Comparison of ENCODE assay signal across 15 cellular contexts in genomic region chr7:21579341-21580072, GRCh38. TPM values are rescaled to one million over a fixed set of nuclear protein-coding genes. Genes with fewer than 3 reads are reported as not detected.
DNase-seq lines count a peak whose midpoint lies in the region; ATAC-seq, FAIRE-seq and TF ChIP-seq lines count a peak whose summit lies in the region.
"Had no signal": no experiment of that assay in that cellular context is flagged by ENCODE, and none has a peak within 500 bp of the region (broad histone marks: within the 10 kb centered on the region; RNA-seq: fewer than 3 reads in every experiment).

No MANE protein-coding gene starts in this region.

- peaks cover 9% of the 10 kb centered on the region for H3K27me3 Mint-ChIP-seq in stimulated activated naive CD8-positive, alpha-beta T cell treated with anti-CD3 and anti-CD28 coated beads, Interleukin-15, Interleukin-2, amounts not matched to agents 100 ng/mL and 50 ng/mL, for 24 hours
- H3K27me3 Mint-ChIP-seq in T-helper 2 cell treated with Interferon-gamma antibody and Interleukin-4, amounts not matched to agents 5 μg/mL and 100 μg/mL, for 36 hours (ENCODE audit: low read depth) = peaks cover 2% of the 10 kb centered on the region

- H3K4me3 ChIP-seq in fibroblast of lung (replicated peaks in 1 of 4; ENCODE audit: control extremely low read depth in 1 of 4, insufficient read depth in 1 of 4, low read depth in 3 of 4, low read length in 4 of 4) (no peak overlapping the region), upper lobe of right lung (no peak overlapping the region)

- no peak for TF ChIP-seq POLR2A in H54 (IDR thresholded peaks at IDR 0.05; ENCODE audit: low read depth, low read length)

- no peak overlapping the region for H3K4me3 Mint-ChIP-seq in stimulated activated naive CD8-positive, alpha-beta T cell treated with anti-CD3 and anti-CD28 coated beads, Interleukin-15, Interleukin-2, amounts not matched to agents 100 ng/mL and 50 ng/mL, for 24 hours
- no peak overlapping the region for H3K4me3 Mint-ChIP-seq in T-helper 2 cell treated with Interferon-gamma antibody and Interleukin-4, amounts not matched to agents 5 μg/mL and 100 μg/mL, for 36 hours
- H3K4me3 Mint-ChIP-seq: nephron, WTC11 had no signal

- peaks cover 11% of the 10 kb centered on the region for H3K4me1 Mint-ChIP-seq in stimulated activated naive CD8-positive, alpha-beta T cell treated with anti-CD3 and anti-CD28 coated beads, Interleukin-15, Interleukin-2, amounts not matched to agents 100 ng/mL and 50 ng/mL, for 24 hours (ENCODE audit: low read depth)
- H3K4me1 Mint-ChIP-seq in T-helper 2 cell treated with Interferon-gamma antibody and Interleukin-4, amounts not matched to agents 5 μg/mL and 100 μg/mL, for 36 hours (ENCODE audit: low read depth) = no peaks in the 10 kb centered on the region
- H3K4me1 Mint-ChIP-seq: nephron, WTC11 had no signal

- no peak for DNase-seq in stimulated activated naive CD8-positive, alpha-beta T cell treated with anti-CD3 and anti-CD28 coated beads, Interleukin-15, Interleukin-2, amounts not matched to agents 100 U/mL and 50 U/mL, for 24 hours
- peak; percentile 6 for DNase-seq in LHCN-M2 (ENCODE audit: low read depth)
- no peak for DNase-seq in fibroblast of lung (ENCODE audit: low read depth in 2 of 2)
- no peak for DNase-seq in upper lobe of right lung
- DNase-seq in T-helper 2 cell treated with Interferon-gamma antibody and Interleukin-4, amounts not matched to agents 5 μg/mL and 100 μg/mL, for 36 hours (ENCODE audit: low spot score) = no peak
- DNase-seq in NCI-H69 (lab: John Stamatoyannopoulos, UW) = no peak
- DNase-seq in H54 (ENCODE audit: insufficient read length, low spot score) = no peak
- DNase-seq: activated gamma-delta T cell; BE2C; NCI-H1436; stimulated activated naive CD4-positive, alpha-beta T cell had no signal

- intact Hi-C loops in upper lobe of right lung (cut with DNase I) = no loop called here

- FAIRE-seq in H54 (lab: Jason Lieb, UNC) = no peak

- peak overlapping the region; percentile 76 for H3K27ac Mint-ChIP-seq in stimulated activated naive CD8-positive, alpha-beta T cell treated with anti-CD3 and anti-CD28 coated beads, Interleukin-15, Interleukin-2, amounts not matched to agents 100 ng/mL and 50 ng/mL, for 24 hours
- H3K27ac Mint-ChIP-seq in T-helper 2 cell treated with Interferon-gamma antibody and Interleukin-4, amounts not matched to agents 5 μg/mL and 100 μg/mL, for 36 hours = no peak overlapping the region
- H3K27ac Mint-ChIP-seq: nephron, WTC11 had no signal

- H2AFZ ChIP-seq in fibroblast of lung (ENCODE audit: low read length) = no peak overlapping the region

- peak overlapping the region; percentile 17 for H3K27ac ChIP-seq in fibroblast of lung (ENCODE audit: insufficient read depth, low read length)
- peak overlapping the region; percentile 34 for H3K27ac ChIP-seq in upper lobe of right lung
- H3K27ac ChIP-seq: HL-60 had no signal

- H3K4me1 ChIP-seq in fibroblast of lung (ENCODE audit: control insufficient read depth, extremely low read depth, insufficient read depth, low read length) = peaks cover 2% of the 10 kb centered on the region
- H3K4me1 ChIP-seq in upper lobe of right lung = peaks cover 7% of the 10 kb centered on the region
- H3K4me1 ChIP-seq: BE2C had no signal

- no peaks in the 10 kb centered on the region for H3K36me3 ChIP-seq in fibroblast of lung (ENCODE audit: control insufficient read depth, insufficient read depth, low read length)
- no peaks in the 10 kb centered on the region for H3K36me3 ChIP-seq in upper lobe of right lung
- H3K36me3 ChIP-seq: BE2C had no signal

- H4K20me1 ChIP-seq in fibroblast of lung (ENCODE audit: control insufficient read depth, extremely low read depth, insufficient read depth, low read length) = no peaks in the 10 kb centered on the region

- no peaks in the 10 kb centered on the region for H3K9me3 Mint-ChIP-seq in stimulated activated naive CD8-positive, alpha-beta T cell treated with anti-CD3 and anti-CD28 coated beads, Interleukin-15, Interleukin-2, amounts not matched to agents 100 ng/mL and 50 ng/mL, for 24 hours
- peaks cover 8% of the 10 kb centered on the region for H3K9me3 Mint-ChIP-seq in T-helper 2 cell treated with Interferon-gamma antibody and Interleukin-4, amounts not matched to agents 5 μg/mL and 100 μg/mL, for 36 hours

- H3K9ac ChIP-seq in fibroblast of lung (ENCODE audit: insufficient read depth, low read length) = no peak overlapping the region

- no peaks in the 10 kb centered on the region for H3K9me3 ChIP-seq in fibroblast of lung (ENCODE audit: control insufficient read depth, insufficient read depth, low read depth, low read length)
- no peaks in the 10 kb centered on the region for H3K9me3 ChIP-seq in upper lobe of right lung

- TF ChIP-seq CTCF in fibroblast of lung (conservative IDR thresholded peaks at IDR 0.05 in 1 of 2, IDR thresholded peaks at IDR 0.05 in 1 of 2; ENCODE audit: low read depth in 1 of 2, low read length in 2 of 2) = no peak
- no peak for TF ChIP-seq CTCF in upper lobe of right lung (IDR thresholded peaks at IDR 0.05)

- H3K36me3 Mint-ChIP-seq in stimulated activated naive CD8-positive, alpha-beta T cell treated with anti-CD3 and anti-CD28 coated beads, Interleukin-15, Interleukin-2, amounts not matched to agents 100 ng/mL and 50 ng/mL, for 24 hours (ENCODE audit: low read depth) = no peaks in the 10 kb centered on the region
- peaks cover 2% of the 10 kb centered on the region for H3K36me3 Mint-ChIP-seq in T-helper 2 cell treated with Interferon-gamma antibody and Interleukin-4, amounts not matched to agents 5 μg/mL and 100 μg/mL, for 36 hours (ENCODE audit: low read depth)

- no peaks in the 10 kb centered on the region for H3K27me3 ChIP-seq in fibroblast of lung (ENCODE audit: control insufficient read depth, insufficient read depth, low read length)
- H3K27me3 ChIP-seq in upper lobe of right lung = no peaks in the 10 kb centered on the region
- H3K27me3 ChIP-seq: BE2C had no signal

- no peak overlapping the region for H3K4me2 ChIP-seq in fibroblast of lung (ENCODE audit: extremely low read depth, insufficient read depth, low read length)

- no peaks in the 10 kb centered on the region for H3K79me2 ChIP-seq in fibroblast of lung (ENCODE audit: control insufficient read depth, insufficient read depth, low read length)

- ATAC-seq in stimulated activated naive CD8-positive, alpha-beta T cell treated with anti-CD3 and anti-CD28 coated beads, Interleukin-15, Interleukin-2, amounts not matched to agents 100 U/mL and 50 U/mL, for 24 hours = no peak
- ATAC-seq in upper lobe of right lung = no peak
- ATAC-seq: WTC11 had no signal

RNA-seq across cellular contexts. Expression of gene DNAH11, which starts 36.7 kb away (rescaled TPM):
- under 0.01 and 0.11 TPM in 2 replicates for total RNA-seq in LHCN-M2 (2014; rRNA removed)
- 0.10 TPM for polyA plus RNA-seq in LHCN-M2 (2012)
- total RNA-seq in fibroblast of lung = under 0.01 and 0.33 TPM in 2 replicates
- 0.16 and 0.34 TPM in 2 replicates for polyA plus RNA-seq in fibroblast of lung
- polyA plus RNA-seq in fibroblast of lung (2012) = 0.16 and 0.49 TPM in 2 replicates
- polyA minus RNA-seq in fibroblast of lung (ENCODE audit: low replicate concordance) = not detected in 2 replicates
- 3.4 TPM for total RNA-seq in upper lobe of right lung
